Comparison of ENCODE assay signal across 16 cellular contexts in the genomic region with DNA sequence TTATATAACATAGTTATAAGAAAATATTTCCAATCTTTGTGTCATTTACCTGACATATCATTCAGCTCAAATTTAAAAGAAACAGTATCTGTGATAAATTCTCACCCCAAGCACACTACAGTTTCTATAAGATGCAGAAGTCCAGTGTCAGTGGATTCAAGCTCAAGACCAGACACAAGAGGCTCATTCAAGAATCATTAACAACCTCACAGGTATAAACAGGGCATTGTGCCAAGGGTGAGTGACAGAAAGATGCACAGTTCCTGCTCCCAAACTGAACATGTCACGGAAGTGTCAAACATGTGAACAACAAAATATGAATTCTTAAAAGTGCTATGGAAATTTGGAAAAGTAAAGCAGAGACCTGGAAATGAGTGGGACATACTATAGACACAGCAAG. TPM values are rescaled to one million over a fixed set of nuclear protein-coding genes. Genes with fewer than 3 reads are reported as not detected.
DNase-seq lines count a peak whose midpoint lies in the region; ATAC-seq, FAIRE-seq and TF ChIP-seq lines count a peak whose summit lies in the region.
"Had no signal": no experiment of that assay in that cellular context is flagged by ENCODE, and none has a peak within 500 bp of the region (broad histone marks: within the 10 kb centered on the region; RNA-seq: fewer than 3 reads in every experiment).

No MANE protein-coding gene starts in this region.

- no peak overlapping the region for H3K18ac ChIP-seq in trophoblast cell (ENCODE audit: low read length)

- no peak overlapping the region for H2BK12ac ChIP-seq in trophoblast cell (ENCODE audit: low read length)

- no peak overlapping the region for H2AK5ac ChIP-seq in trophoblast cell (ENCODE audit: low read length)

- H3K4ac ChIP-seq in trophoblast cell (ENCODE audit: low read depth, low read length): peak overlapping the region; percentile 93

- no peak for TF ChIP-seq POLR2A in H54 (IDR thresholded peaks at IDR 0.05; ENCODE audit: low read depth, low read length)

- ATAC-seq in HG03097 (IDR thresholded peaks at IDR 0.05; ENCODE audit: low FRiP score, unreplicated experiment): no peak
- ATAC-seq: HepG2 had no signal

- H3K4me1 ChIP-seq in trophoblast cell (ENCODE audit: control insufficient read depth in 1 of 2, insufficient read depth in 2 of 2, low read length in 2 of 2): peaks cover 6% of the 10 kb centered on the region in 2 experiments

- H3K79me2 ChIP-seq in trophoblast cell (ENCODE audit: control insufficient read depth, insufficient read depth, low read length, poor library complexity): peaks cover 11% of the 10 kb centered on the region

- H3K14ac ChIP-seq in trophoblast cell (ENCODE audit: low read length): no peak overlapping the region

- H2BK5ac ChIP-seq in trophoblast cell (ENCODE audit: low read depth, low read length, poor library complexity): no peak overlapping the region

- no peak overlapping the region for H3K27ac ChIP-seq in trophoblast cell (ENCODE audit: low read depth, low read length)
- H3K27ac ChIP-seq: tibial artery had no signal

- no peak overlapping the region for H3K4me3 ChIP-seq in trophoblast cell (ENCODE audit: low read depth, low read length)
- H3K4me3 ChIP-seq: tibial artery had no signal

- H4K91ac ChIP-seq in trophoblast cell (ENCODE audit: low read depth, low read length): no peak overlapping the region

- no peak overlapping the region for H3K4me2 ChIP-seq in trophoblast cell (ENCODE audit: low read length)

- peak; percentile 23 for FAIRE-seq in H54 (lab: Jason Lieb, UNC)
- FAIRE-seq: bronchial epithelial cell, HepG2 had no signal

- H4K8ac ChIP-seq in trophoblast cell (ENCODE audit: low read depth, low read length): no peak overlapping the region

- H3K23ac ChIP-seq in trophoblast cell (ENCODE audit: low read length): no peak overlapping the region

- H3K9ac ChIP-seq in trophoblast cell (ENCODE audit: low read length): no peak overlapping the region

- DNase-seq in NCI-H2029 treated with DMSO at 0.1 percent for 48 hours (lab: John Stamatoyannopoulos, UW) (peak; percentile 51), NCI-H2029 (lab: John Stamatoyannopoulos, UW) (no peak), H54 (ENCODE audit: insufficient read length, low spot score) (no peak), NCI-H1105 treated with DMSO at 0.1 percent for 48 hours (lab: John Stamatoyannopoulos, UW) (peak; percentile 35), trophoblast cell (no peak), NCI-H1930 (lab: John Stamatoyannopoulos, UW) (no peak), HUDEP-2 (lab: John Stamatoyannopoulos, UW; ENCODE audit: unreplicated experiment in 76 of 76) (no peak)
- DNase-seq: activated CD4-positive, alpha-beta T cell treated with anti-CD3 and anti-CD28 coated beads for 1 hour; activated gamma-delta T cell; Caco-2; left cardiac atrium; NCI-H1694 treated with DMSO at 0.1 percent for 48 hours; tibial artery had no signal

- peak overlapping the region; percentile 33 for H2BK120ac ChIP-seq in trophoblast cell (ENCODE audit: insufficient read depth, low read length, poor library complexity)

- H3K36me3 ChIP-seq in trophoblast cell (ENCODE audit: control insufficient read depth in 1 of 2, insufficient read depth in 2 of 2, low read length in 2 of 2): no peaks in the 10 kb centered on the region
- H3K36me3 ChIP-seq: tibial artery had no signal

- H2AFZ ChIP-seq in trophoblast cell (ENCODE audit: insufficient read depth, low read length, poor library complexity): no peak overlapping the region

- H3K27me3 ChIP-seq in trophoblast cell (ENCODE audit: insufficient read depth, low read length): no peaks in the 10 kb centered on the region
- H3K27me3 ChIP-seq: tibial artery had no signal

- no peak overlapping the region for H4K12ac ChIP-seq in trophoblast cell (ENCODE audit: low read depth, low read length)

- H3K79me1 ChIP-seq in trophoblast cell (ENCODE audit: low read length): no peaks in the 10 kb centered on the region

- WGBS in trophoblast cell (ENCODE audit: extremely low coverage, insufficient coverage, insufficient read length): no CpG with 5 or more reads among the region's 1 CpG

- no peaks in the 10 kb centered on the region for H3K9me3 ChIP-seq in trophoblast cell (ENCODE audit: insufficient read depth, low read depth, low read length)
- H3K9me3 ChIP-seq: Caco-2, tibial artery had no signal

RNA-seq across cellular contexts. Expression of gene ATP2B1, which starts 12.8 kb away (rescaled TPM):
- polyA plus RNA-seq in trophoblast cell (2013): 116 and 124 TPM in 2 replicates

Comparison
In these comparisons a context has a peak if more than half of its experiments do, and no peak if none do; other contexts are left out.
1. DNase-seq: peak in NCI-H2029 treated with DMSO at 0.1 percent for 48 hours (single experiment) and NCI-H1105 treated with DMSO at 0.1 percent for 48 hours (single experiment); none in NCI-H2029 (single experiment), H54 (single experiment), trophoblast cell (0 of 2), NCI-H1930 (0 of 2) and HUDEP-2 (0 of 76).